11 cellular contexts compared by ENCODE assay signal in the genomic region with DNA sequence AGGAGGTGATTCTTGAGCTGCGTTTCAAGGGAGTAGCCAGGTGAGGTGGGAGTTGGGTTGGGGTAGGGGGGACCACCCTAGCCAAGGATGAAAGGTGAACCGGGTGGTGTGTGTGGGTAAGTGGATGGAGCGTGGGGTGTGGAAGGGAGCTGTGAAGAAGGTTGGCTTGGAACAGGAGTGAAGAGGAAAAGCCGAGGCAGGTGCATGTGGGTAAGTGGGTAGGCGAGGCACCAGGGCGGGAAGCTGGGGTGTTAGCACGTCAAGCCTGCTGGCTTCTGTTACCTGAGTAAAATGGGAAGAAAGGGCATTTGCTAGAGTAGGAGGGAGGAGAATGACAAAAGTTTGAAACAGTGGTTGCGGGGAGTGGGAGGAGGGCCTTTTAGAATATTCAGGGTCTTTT.
"Had no signal": no experiment of that assay in that cellular context is flagged by ENCODE, and none has a peak within 500 bp of the region (broad histone marks: within the 10 kb centered on the region; RNA-seq: fewer than 3 reads in every experiment).

No MANE protein-coding gene starts in this region.

- H3K27me3 ChIP-seq: sigmoid colon, suprapubic skin had no signal

- H3K4me3 ChIP-seq: lung, sigmoid colon, suprapubic skin had no signal

- H3K36me3 ChIP-seq: sigmoid colon had no signal

- ATAC-seq: natural killer cell, WTC11 had no signal

- DNase-seq: activated CD4-positive, alpha-beta T cell treated with anti-CD3 and anti-CD28 coated beads for 48 hours; activated CD8-positive, alpha-beta memory T cell treated with anti-CD3 and anti-CD28 coated beads for 24 hours; activated naive CD4-positive, alpha-beta T cell treated with anti-CD3 and anti-CD28 coated beads for 36 hours; erythroblast; natural killer cell; sigmoid colon; stimulated activated CD4-positive, alpha-beta T cell treated with anti-CD3 and anti-CD28 coated beads, Interleukin-2, amount 100 ng/mL, for 48 hours; stimulated activated naive CD4-positive, alpha-beta T cell treated with Interleukin-2 at 50 U/mL for 16 hours had no signal

- H3K9me3 ChIP-seq: sigmoid colon, suprapubic skin had no signal
